1 cellular context compared by ENCODE assay signal in the genomic region with DNA sequence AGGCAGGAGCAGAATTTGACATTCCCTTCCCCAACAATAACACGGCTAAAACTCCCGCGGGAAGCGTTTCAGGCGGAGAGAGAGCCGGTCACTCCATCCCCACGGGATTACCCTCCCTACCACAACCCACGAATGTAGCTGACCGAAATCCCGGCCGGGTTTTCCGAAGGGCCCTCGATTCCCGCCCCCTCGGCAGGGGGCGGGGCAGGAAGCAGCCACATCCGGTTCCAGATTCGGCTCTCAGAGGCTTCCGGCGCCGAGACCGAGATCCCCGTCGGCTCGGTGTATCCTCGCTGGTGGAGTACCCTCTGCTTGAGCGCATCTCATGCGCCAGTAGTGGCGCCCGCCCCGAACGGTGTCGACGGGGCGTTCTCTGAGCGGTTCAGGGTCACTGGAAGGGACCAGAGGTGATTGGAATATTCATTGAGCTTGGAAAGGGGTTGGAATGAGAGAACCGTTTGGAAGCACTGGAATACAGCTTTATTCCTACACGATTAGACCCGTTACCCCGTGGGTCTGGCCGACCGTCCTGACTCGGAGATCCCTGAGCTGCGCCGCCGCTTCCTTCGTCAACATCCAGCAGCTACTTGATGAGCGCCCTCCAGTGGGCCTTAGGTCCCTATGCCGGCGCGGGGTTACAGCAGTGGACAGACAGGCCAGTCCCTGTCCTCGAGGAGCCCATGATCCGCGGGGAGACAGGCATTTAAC.
TF ChIP-seq lines count a peak whose summit lies in the region.

No MANE protein-coding gene starts in this region.

TF ChIP-seq in GM23338, 12 proteins besides CTCF, POLR2A, EP300 and RAD21 (continued from another document):
- TF ChIP-seq ETS1 (IDR thresholded peaks at IDR 0.05) (peak; percentile 67; the same call in 1 of the 2 replicates), POLR2AphosphoS5 (IDR thresholded peaks at IDR 0.05; ENCODE audit: low read depth) (peak; percentile 95)
TF ChIP-seq in GM23338: peak in this region for 2.
